1 cellular context compared by ENCODE assay signal in the genomic region with DNA sequence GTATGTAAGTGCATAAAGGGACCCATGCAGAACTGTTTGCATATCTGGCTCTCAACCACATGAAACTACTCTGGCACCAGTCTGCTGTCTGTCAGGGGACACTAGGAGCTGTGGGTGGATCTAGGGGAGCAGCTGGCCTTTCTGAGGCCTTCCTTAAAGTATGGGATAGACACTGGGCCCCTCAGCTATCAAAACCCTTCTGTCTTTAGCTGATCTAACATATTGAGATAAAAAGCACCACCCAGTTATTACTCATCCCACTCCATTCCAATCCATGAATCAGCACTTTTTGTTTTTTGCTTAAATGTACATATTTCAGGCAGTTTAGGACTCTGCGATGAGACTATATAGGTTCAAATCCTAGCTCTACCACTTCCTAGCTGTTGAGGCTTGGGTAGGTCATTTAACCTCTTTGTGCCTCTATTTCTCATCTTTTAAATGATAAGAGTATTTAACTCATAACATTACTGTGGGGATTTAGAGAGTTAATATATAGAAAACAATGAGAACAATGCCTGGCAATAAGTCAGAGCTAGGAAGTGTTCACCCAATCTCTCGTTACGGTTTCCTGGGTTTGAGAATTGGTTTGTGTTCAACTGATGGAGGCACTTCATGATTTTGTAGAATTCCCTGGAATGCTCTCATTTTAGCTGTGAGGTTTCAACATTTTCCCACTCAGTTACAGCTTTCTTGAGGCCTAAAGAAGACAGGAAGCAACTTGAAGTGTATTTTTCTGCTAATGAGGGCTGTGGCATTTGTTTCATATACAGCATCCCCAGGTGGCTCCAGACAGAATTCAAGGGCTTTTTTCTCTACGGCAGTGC.
A peak's percentile ranks its signal among the peaks of the same experiment; 100 is the strongest.
TF ChIP-seq lines count a peak whose summit lies in the region.

No MANE protein-coding gene starts in this region.

TF ChIP-seq in K562, 482 proteins besides CTCF, POLR2A, EP300 and RAD21 (continued from another document and continues in another):
- TF ChIP-seq CTBP1 (IDR thresholded peaks at IDR 0.05; ENCODE audit: borderline replicate concordance) (peak; percentile 22), CBFB (CRISPR knock-in tag; IDR thresholded peaks at IDR 0.05) (no peak), GTF2A2 (tag; IDR thresholded peaks at IDR 0.05) (peak; percentile 53; the same call in 1 of the 2 replicates), JUN (IDR thresholded peaks at IDR 0.05; ENCODE audit: borderline replicate concordance, low read depth, low read length) (peak; percentile 71; the same call in 1 of the 2 replicates), JUN (CRISPR knock-in tag; IDR thresholded peaks at IDR 0.05; ENCODE audit: borderline replicate concordance) (no peak), GATAD2A (IDR thresholded peaks at IDR 0.05) (peak; percentile 75; the same call in 1 of the 2 replicates), HEY1 (CRISPR knock-in tag; IDR thresholded peaks at IDR 0.05; ENCODE audit: borderline replicate concordance) (no peak), BCOR (IDR thresholded peaks at IDR 0.05) (peak; percentile 35; the same call in 1 of the 2 replicates), ZNF274 (IDR thresholded peaks at IDR 0.05; ENCODE audit: borderline replicate concordance, low read depth, low read length) (no peak), RNF2 (IDR thresholded peaks at IDR 0.05) (peak; percentile 32; the same call in 1 of the 2 replicates), U2AF1 (optimal IDR thresholded peaks at IDR 0.05; ENCODE audit: low read depth, low read length) (no peak), ZNF444 (CRISPR knock-in tag; IDR thresholded peaks at IDR 0.05) (no peak), MAFF (IDR thresholded peaks at IDR 0.05; ENCODE audit: low read length) (peak; percentile 99), HOXB6 (CRISPR knock-in tag; IDR thresholded peaks at IDR 0.05; ENCODE audit: borderline replicate concordance) (no peak), ZNF354B (CRISPR knock-in tag; IDR thresholded peaks at IDR 0.05) (no peak), ZNF384 (IDR thresholded peaks at IDR 0.05; ENCODE audit: low read depth, low read length) (no peak), THRAP3 (IDR thresholded peaks at IDR 0.05; ENCODE audit: borderline replicate concordance) (no peak), SRSF9 (IDR thresholded peaks at IDR 0.05; ENCODE audit: borderline replicate concordance, low read depth, low read length) (no peak), ZNF121 (CRISPR knock-in tag; conservative IDR thresholded peaks at IDR 0.05) (no peak), KAT7 (CRISPR knock-in tag; IDR thresholded peaks at IDR 0.05; ENCODE audit: borderline replicate concordance) (no peak)
- TF ChIP-seq, protein P1, sequence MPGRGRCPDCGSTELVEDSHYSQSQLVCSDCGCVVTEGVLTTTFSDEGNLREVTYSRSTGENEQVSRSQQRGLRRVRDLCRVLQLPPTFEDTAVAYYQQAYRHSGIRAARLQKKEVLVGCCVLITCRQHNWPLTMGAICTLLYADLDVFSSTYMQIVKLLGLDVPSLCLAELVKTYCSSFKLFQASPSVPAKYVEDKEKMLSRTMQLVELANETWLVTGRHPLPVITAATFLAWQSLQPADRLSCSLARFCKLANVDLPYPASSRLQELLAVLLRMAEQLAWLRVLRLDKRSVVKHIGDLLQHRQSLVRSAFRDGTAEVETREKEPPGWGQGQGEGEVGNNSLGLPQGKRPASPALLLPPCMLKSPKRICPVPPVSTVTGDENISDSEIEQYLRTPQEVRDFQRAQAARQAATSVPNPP (IDR thresholded peaks at IDR 0.05; ENCODE audit: borderline replicate concordance, insufficient read depth, insufficient read length), result no peak
- TF ChIP-seq, protein P2, sequence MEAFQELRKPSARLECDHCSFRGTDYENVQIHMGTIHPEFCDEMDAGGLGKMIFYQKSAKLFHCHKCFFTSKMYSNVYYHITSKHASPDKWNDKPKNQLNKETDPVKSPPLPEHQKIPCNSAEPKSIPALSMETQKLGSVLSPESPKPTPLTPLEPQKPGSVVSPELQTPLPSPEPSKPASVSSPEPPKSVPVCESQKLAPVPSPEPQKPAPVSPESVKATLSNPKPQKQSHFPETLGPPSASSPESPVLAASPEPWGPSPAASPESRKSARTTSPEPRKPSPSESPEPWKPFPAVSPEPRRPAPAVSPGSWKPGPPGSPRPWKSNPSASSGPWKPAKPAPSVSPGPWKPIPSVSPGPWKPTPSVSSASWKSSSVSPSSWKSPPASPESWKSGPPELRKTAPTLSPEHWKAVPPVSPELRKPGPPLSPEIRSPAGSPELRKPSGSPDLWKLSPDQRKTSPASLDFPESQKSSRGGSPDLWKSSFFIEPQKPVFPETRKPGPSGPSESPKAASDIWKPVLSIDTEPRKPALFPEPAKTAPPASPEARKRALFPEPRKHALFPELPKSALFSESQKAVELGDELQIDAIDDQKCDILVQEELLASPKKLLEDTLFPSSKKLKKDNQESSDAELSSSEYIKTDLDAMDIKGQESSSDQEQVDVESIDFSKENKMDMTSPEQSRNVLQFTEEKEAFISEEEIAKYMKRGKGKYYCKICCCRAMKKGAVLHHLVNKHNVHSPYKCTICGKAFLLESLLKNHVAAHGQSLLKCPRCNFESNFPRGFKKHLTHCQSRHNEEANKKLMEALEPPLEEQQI (IDR thresholded peaks at IDR 0.05), result no peak
- TF ChIP-seq, protein P3, sequence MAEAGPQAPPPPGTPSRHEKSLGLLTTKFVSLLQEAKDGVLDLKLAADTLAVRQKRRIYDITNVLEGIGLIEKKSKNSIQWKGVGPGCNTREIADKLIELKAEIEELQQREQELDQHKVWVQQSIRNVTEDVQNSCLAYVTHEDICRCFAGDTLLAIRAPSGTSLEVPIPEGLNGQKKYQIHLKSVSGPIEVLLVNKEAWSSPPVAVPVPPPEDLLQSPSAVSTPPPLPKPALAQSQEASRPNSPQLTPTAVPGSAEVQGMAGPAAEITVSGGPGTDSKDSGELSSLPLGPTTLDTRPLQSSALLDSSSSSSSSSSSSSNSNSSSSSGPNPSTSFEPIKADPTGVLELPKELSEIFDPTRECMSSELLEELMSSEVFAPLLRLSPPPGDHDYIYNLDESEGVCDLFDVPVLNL (CRISPR knock-in tag; IDR thresholded peaks at IDR 0.05; ENCODE audit: low read depth), result no peak
- TF ChIP-seq, protein P4, sequence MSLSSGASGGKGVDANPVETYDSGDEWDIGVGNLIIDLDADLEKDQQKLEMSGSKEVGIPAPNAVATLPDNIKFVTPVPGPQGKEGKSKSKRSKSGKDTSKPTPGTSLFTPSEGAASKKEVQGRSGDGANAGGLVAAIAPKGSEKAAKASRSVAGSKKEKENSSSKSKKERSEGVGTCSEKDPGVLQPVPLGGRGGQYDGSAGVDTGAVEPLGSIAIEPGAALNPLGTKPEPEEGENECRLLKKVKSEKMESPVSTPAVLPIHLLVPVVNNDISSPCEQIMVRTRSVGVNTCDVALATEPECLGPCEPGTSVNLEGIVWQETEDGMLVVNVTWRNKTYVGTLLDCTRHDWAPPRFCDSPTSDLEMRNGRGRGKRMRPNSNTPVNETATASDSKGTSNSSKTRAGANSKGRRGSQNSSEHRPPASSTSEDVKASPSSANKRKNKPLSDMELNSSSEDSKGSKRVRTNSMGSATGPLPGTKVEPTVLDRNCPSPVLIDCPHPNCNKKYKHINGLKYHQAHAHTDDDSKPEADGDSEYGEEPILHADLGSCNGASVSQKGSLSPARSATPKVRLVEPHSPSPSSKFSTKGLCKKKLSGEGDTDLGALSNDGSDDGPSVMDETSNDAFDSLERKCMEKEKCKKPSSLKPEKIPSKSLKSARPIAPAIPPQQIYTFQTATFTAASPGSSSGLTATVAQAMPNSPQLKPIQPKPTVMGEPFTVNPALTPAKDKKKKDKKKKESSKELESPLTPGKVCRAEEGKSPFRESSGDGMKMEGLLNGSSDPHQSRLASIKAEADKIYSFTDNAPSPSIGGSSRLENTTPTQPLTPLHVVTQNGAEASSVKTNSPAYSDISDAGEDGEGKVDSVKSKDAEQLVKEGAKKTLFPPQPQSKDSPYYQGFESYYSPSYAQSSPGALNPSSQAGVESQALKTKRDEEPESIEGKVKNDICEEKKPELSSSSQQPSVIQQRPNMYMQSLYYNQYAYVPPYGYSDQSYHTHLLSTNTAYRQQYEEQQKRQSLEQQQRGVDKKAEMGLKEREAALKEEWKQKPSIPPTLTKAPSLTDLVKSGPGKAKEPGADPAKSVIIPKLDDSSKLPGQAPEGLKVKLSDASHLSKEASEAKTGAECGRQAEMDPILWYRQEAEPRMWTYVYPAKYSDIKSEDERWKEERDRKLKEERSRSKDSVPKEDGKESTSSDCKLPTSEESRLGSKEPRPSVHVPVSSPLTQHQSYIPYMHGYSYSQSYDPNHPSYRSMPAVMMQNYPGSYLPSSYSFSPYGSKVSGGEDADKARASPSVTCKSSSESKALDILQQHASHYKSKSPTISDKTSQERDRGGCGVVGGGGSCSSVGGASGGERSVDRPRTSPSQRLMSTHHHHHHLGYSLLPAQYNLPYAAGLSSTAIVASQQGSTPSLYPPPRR (CRISPR knock-in tag; IDR thresholded peaks at IDR 0.05; ENCODE audit: borderline replicate concordance), result no peak
- TF ChIP-seq, protein P5, sequence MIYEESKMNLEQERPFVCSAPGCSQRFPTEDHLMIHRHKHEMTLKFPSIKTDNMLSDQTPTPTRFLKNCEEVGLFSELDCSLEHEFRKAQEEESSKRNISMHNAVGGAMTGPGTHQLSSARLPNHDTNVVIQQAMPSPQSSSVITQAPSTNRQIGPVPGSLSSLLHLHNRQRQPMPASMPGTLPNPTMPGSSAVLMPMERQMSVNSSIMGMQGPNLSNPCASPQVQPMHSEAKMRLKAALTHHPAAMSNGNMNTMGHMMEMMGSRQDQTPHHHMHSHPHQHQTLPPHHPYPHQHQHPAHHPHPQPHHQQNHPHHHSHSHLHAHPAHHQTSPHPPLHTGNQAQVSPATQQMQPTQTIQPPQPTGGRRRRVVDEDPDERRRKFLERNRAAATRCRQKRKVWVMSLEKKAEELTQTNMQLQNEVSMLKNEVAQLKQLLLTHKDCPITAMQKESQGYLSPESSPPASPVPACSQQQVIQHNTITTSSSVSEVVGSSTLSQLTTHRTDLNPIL (CRISPR knock-in tag; IDR thresholded peaks at IDR 0.05), result no peak
- TF ChIP-seq, protein P6, sequence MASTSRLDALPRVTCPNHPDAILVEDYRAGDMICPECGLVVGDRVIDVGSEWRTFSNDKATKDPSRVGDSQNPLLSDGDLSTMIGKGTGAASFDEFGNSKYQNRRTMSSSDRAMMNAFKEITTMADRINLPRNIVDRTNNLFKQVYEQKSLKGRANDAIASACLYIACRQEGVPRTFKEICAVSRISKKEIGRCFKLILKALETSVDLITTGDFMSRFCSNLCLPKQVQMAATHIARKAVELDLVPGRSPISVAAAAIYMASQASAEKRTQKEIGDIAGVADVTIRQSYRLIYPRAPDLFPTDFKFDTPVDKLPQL (IDR thresholded peaks at IDR 0.05; ENCODE audit: extremely low read depth, insufficient read length), result no peak
- TF ChIP-seq, protein P7, sequence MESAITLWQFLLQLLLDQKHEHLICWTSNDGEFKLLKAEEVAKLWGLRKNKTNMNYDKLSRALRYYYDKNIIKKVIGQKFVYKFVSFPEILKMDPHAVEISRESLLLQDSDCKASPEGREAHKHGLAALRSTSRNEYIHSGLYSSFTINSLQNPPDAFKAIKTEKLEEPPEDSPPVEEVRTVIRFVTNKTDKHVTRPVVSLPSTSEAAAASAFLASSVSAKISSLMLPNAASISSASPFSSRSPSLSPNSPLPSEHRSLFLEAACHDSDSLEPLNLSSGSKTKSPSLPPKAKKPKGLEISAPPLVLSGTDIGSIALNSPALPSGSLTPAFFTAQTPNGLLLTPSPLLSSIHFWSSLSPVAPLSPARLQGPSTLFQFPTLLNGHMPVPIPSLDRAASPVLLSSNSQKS (CRISPR knock-in tag; IDR thresholded peaks at IDR 0.05), result no peak
- TF ChIP-seq, protein P8, sequence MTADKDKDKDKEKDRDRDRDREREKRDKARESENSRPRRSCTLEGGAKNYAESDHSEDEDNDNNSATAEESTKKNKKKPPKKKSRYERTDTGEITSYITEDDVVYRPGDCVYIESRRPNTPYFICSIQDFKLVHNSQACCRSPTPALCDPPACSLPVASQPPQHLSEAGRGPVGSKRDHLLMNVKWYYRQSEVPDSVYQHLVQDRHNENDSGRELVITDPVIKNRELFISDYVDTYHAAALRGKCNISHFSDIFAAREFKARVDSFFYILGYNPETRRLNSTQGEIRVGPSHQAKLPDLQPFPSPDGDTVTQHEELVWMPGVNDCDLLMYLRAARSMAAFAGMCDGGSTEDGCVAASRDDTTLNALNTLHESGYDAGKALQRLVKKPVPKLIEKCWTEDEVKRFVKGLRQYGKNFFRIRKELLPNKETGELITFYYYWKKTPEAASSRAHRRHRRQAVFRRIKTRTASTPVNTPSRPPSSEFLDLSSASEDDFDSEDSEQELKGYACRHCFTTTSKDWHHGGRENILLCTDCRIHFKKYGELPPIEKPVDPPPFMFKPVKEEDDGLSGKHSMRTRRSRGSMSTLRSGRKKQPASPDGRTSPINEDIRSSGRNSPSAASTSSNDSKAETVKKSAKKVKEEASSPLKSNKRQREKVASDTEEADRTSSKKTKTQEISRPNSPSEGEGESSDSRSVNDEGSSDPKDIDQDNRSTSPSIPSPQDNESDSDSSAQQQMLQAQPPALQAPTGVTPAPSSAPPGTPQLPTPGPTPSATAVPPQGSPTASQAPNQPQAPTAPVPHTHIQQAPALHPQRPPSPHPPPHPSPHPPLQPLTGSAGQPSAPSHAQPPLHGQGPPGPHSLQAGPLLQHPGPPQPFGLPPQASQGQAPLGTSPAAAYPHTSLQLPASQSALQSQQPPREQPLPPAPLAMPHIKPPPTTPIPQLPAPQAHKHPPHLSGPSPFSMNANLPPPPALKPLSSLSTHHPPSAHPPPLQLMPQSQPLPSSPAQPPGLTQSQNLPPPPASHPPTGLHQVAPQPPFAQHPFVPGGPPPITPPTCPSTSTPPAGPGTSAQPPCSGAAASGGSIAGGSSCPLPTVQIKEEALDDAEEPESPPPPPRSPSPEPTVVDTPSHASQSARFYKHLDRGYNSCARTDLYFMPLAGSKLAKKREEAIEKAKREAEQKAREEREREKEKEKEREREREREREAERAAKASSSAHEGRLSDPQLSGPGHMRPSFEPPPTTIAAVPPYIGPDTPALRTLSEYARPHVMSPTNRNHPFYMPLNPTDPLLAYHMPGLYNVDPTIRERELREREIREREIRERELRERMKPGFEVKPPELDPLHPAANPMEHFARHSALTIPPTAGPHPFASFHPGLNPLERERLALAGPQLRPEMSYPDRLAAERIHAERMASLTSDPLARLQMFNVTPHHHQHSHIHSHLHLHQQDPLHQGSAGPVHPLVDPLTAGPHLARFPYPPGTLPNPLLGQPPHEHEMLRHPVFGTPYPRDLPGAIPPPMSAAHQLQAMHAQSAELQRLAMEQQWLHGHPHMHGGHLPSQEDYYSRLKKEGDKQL (CRISPR knock-in tag; IDR thresholded peaks at IDR 0.05; ENCODE audit: borderline replicate concordance), result no peak
- TF ChIP-seq, protein P9, sequence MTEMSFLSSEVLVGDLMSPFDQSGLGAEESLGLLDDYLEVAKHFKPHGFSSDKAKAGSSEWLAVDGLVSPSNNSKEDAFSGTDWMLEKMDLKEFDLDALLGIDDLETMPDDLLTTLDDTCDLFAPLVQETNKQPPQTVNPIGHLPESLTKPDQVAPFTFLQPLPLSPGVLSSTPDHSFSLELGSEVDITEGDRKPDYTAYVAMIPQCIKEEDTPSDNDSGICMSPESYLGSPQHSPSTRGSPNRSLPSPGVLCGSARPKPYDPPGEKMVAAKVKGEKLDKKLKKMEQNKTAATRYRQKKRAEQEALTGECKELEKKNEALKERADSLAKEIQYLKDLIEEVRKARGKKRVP (CRISPR knock-in tag; IDR thresholded peaks at IDR 0.05), result peak; percentile 54
- TF ChIP-seq, protein P10, sequence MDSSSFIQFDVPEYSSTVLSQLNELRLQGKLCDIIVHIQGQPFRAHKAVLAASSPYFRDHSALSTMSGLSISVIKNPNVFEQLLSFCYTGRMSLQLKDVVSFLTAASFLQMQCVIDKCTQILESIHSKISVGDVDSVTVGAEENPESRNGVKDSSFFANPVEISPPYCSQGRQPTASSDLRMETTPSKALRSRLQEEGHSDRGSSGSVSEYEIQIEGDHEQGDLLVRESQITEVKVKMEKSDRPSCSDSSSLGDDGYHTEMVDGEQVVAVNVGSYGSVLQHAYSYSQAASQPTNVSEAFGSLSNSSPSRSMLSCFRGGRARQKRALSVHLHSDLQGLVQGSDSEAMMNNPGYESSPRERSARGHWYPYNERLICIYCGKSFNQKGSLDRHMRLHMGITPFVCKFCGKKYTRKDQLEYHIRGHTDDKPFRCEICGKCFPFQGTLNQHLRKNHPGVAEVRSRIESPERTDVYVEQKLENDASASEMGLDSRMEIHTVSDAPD (CRISPR knock-in tag; IDR thresholded peaks at IDR 0.05), result no peak
